In the genomic region with DNA sequence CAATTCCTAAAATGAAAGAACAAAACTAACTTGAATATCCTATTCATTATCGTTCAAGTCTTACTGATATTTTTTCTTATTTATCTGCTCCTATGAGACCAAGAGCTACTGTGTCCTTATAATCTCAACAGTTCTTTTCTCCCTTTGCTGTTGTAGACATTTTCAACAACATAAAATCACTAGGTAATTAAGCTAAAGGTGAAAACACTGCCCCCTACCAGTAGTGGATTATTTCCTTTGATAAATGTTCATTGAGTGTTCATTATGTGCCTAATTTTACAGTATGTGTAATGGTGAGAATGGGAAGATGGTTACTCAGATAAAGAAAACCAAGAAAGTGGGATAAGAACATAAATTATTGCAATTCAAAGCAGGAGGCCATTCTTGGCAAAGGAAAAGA, we compare ENCODE assay signal across 1 cellular context.
TF ChIP-seq lines count a peak whose summit lies in the region.

No MANE protein-coding gene starts in this region.

TF ChIP-seq in HEK293T, 16 proteins besides CTCF, POLR2A, EP300 and RAD21:
- TF ChIP-seq L3MBTL2 (conservative IDR thresholded peaks at IDR 0.05) (no peak), ZNF384 (IDR thresholded peaks at IDR 0.05) (no peak), FOXA1 (IDR thresholded peaks at IDR 0.05) (no peak)
